Comparison of ENCODE assay signal across 10 cellular contexts in the genomic region with DNA sequence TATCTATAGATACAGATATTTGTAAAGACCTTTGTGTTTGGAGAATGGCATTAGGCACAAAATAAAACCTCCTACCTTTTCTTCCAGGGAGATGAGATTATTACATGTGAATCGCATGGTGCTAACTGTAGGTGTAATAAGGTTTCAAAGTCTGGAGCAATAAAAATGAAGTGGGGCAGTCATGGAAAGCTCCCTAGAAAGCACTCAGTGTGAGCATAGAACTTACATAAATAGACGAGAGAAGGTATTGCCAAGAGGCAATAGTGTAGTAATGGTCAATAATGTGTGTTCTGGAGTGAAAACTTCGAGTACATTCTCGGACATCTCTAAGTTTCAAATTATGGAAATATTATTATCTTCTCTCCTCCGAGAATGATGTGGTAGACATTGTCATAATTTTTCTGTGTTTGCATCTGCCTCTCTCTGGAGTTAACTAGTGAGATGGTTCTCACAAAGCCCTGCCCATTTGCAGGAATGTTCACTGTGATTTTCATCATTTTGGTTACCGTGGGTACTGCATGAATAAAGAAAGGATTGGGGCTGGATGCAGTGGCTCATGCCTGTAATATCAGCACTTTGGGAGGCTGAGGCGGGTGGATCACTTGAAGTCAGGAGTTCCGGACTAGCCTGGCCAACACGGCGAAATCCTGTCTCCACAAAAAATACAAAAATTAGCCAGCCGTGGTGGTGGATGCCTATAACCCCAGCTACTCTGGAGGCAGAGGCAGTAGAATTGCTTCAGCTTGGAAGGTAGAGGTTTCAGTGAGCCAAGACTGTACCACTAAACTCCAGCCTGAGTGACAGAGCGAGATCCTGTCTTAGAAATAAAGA. TPM values are rescaled to one million over a fixed set of nuclear protein-coding genes. Genes with fewer than 3 reads are reported as not detected.
DNase-seq lines count a peak whose midpoint lies in the region; ATAC-seq and TF ChIP-seq lines count a peak whose summit lies in the region.
"Had no signal": no experiment of that assay in that cellular context is flagged by ENCODE, and none has a peak within 500 bp of the region (broad histone marks: within the 10 kb centered on the region; RNA-seq: fewer than 3 reads in every experiment).

No MANE protein-coding gene starts in this region.

- no peaks in the 10 kb centered on the region for H3K27me3 Mint-ChIP-seq in CD4-positive, alpha-beta memory T cell
- peaks cover 8% of the 10 kb centered on the region for H3K27me3 Mint-ChIP-seq in endodermal cell (ENCODE audit: insufficient read depth)

- CTCF ChIA-PET in CD4-positive, alpha-beta memory T cell (lab: Charles Lee; ENCODE audit: partially characterized antibody) = interaction anchor here (1.2 kb wide), 1 partner anchor 9 kb away, joined by 3 read pairs; no protein-coding TSS in a partner anchor

- no peak overlapping the region for H3K4me3 Mint-ChIP-seq in CD4-positive, alpha-beta memory T cell
- H3K4me3 Mint-ChIP-seq in endodermal cell = no peak overlapping the region

- no peak overlapping the region for H3K27ac ChIP-seq in CD4-positive, alpha-beta memory T cell (ENCODE audit: low read depth, low read length)
- H3K27ac ChIP-seq in endodermal cell (ENCODE audit: low read depth, low read length) = peak overlapping the region; percentile 56

- H3K36me3 ChIP-seq in CD4-positive, alpha-beta memory T cell (ENCODE audit: insufficient read depth, low read length) = peaks cover 43% of the 10 kb centered on the region
- peaks cover 37% of the 10 kb centered on the region for H3K36me3 ChIP-seq in endodermal cell (ENCODE audit: control insufficient read depth, insufficient read depth, low read length)

- ATAC-seq in HG03095 (IDR thresholded peaks at IDR 0.05; ENCODE audit: unreplicated experiment) = no peak
- ATAC-seq: HCT116, left lobe of liver had no signal

- no peak for DNase-seq in CD4-positive, alpha-beta memory T cell
- DNase-seq in RPMI7951 (ENCODE audit: low read depth) = peak; percentile 89
- DNase-seq in endodermal cell = no peak
- peak; percentile 62 for DNase-seq in myocyte (ENCODE audit: low read depth)
- DNase-seq in activated effector memory CD4-positive, alpha-beta T cell treated with Interleukin-2 at 50 U/mL for 16 hours = no peak
- DNase-seq in iPS-NIHi7 (ENCODE audit: extremely low spot score) = no peak
- no peak for DNase-seq in NCI-H1436 treated with DMSO at 0.1 percent for 48 hours (lab: John Stamatoyannopoulos, UW)

- H3K27me3 ChIP-seq in CD4-positive, alpha-beta memory T cell (ENCODE audit: insufficient read depth, low read length) = no peaks in the 10 kb centered on the region
- H3K27me3 ChIP-seq in endodermal cell (ENCODE audit: control insufficient read depth, insufficient read depth, low read length, poor library complexity, severe bottlenecking) = no peaks in the 10 kb centered on the region

- H3K4me1 ChIP-seq in CD4-positive, alpha-beta memory T cell (ENCODE audit: insufficient read depth, low read length) = peaks cover 26% of the 10 kb centered on the region
- no peaks in the 10 kb centered on the region for H3K4me1 ChIP-seq in endodermal cell (ENCODE audit: control insufficient read depth, insufficient read depth, low read length)

- no peaks in the 10 kb centered on the region for H3K9me3 ChIP-seq in CD4-positive, alpha-beta memory T cell (ENCODE audit: control insufficient read depth in 1 of 2, low read length in 2 of 2)
- no peaks in the 10 kb centered on the region for H3K9me3 ChIP-seq in endodermal cell (ENCODE audit: control insufficient read depth, low read length)

- peaks cover 20 to 39% (median 28%) of the 10 kb centered on the region in 4 donors for H3K4me1 Mint-ChIP-seq in CD4-positive, alpha-beta memory T cell
- H3K4me1 Mint-ChIP-seq in endodermal cell = no peaks in the 10 kb centered on the region

- intact Hi-C loops in CD4-positive, alpha-beta memory T cell (cut with micrococcal nuclease) = no loop called here

- no peak overlapping the region for H3K4me3 ChIP-seq in CD4-positive, alpha-beta memory T cell (ENCODE audit: low read length in 2 of 2)
- no peak overlapping the region for H3K4me3 ChIP-seq in endodermal cell (ENCODE audit: low read length)

- H3K27ac Mint-ChIP-seq in CD4-positive, alpha-beta memory T cell = peak overlapping the region; percentile 29 to 99 (median 68)
- H3K27ac Mint-ChIP-seq in endodermal cell = no peak overlapping the region

- H3K36me3 Mint-ChIP-seq in CD4-positive, alpha-beta memory T cell = peaks cover 39 to 51% of the 10 kb centered on the region in 2 donors
- H3K36me3 Mint-ChIP-seq in endodermal cell (ENCODE audit: low read depth) = peaks cover 11% of the 10 kb centered on the region

- no peak overlapping the region for H3K9ac ChIP-seq in endodermal cell (ENCODE audit: extremely low read depth, low read length, poor library complexity, severe bottlenecking)

- no peaks in the 10 kb centered on the region for H3K9me3 Mint-ChIP-seq in CD4-positive, alpha-beta memory T cell
- no peaks in the 10 kb centered on the region for H3K9me3 Mint-ChIP-seq in endodermal cell

- POLR2A ChIA-PET in CD4-positive, alpha-beta memory T cell (lab: Charles Lee; ENCODE audit: partially characterized antibody) = interaction anchor here (1.1 to 15.7 kb wide), 5 partner anchors 10 to 422 kb away, joined by 3 to 483 read pairs (median 5); a partner anchor contains a TSS

- no peak for TF ChIP-seq CTCF in endodermal cell (conservative IDR thresholded peaks at IDR 0.05)

- WGBS in endodermal cell (ENCODE audit: insufficient coverage in 1 of 2, insufficient read length in 1 of 2), 2 experiments = 81 to 87% methylated on average over 6 to 12 of the region's 12 CpGs

RNA-seq across cellular contexts. Expression of a gene that starts 10.6 kb away (rescaled TPM):
- total RNA-seq in CD4-positive, alpha-beta memory T cell = 100 to 1,000 TPM; 657 to 677 TPM
- 100 to 1,000 TPM; 309 to 696 TPM for polyA plus RNA-seq in CD4-positive, alpha-beta memory T cell
- 11,641 and 12,249 TPM in 2 replicates for total RNA-seq in RPMI7951 (2014; rRNA removed; shearing (Covaris generic))
- total RNA-seq in endodermal cell = 100 to 1,000 TPM in 1 of 2 donors, 10 to 100 TPM in 1; 84.3 to 155 TPM
- 2,565 TPM for polyA plus RNA-seq in endodermal cell (2013, experiment 1 of 2)
- polyA plus RNA-seq in endodermal cell (2013, experiment 2 of 2) = 2,676 TPM
- 1,826 and 1,896 TPM in 2 replicates for total RNA-seq in myocyte
- polyA plus RNA-seq in myocyte (2012) = 2,428 TPM

RNA-seq across cellular contexts. Expression of a gene that starts 37.2 kb away (rescaled TPM):
- total RNA-seq in CD4-positive, alpha-beta memory T cell = 10 to 100 TPM; 20.2 to 21.3 TPM
- 1 to 10 TPM; 7.3 to 8.2 TPM for polyA plus RNA-seq in CD4-positive, alpha-beta memory T cell
- 9.9 and 18.1 TPM in 2 replicates for total RNA-seq in RPMI7951 (2014; rRNA removed; shearing (Covaris generic))
- total RNA-seq in endodermal cell = 10 to 100 TPM in 1 of 2 donors, 1 to 10 TPM in 1; 8.1 to 13.0 TPM
- 19.4 TPM for polyA plus RNA-seq in endodermal cell (2013, experiment 1 of 2)
- 19.0 TPM for polyA plus RNA-seq in endodermal cell (2013, experiment 2 of 2)
- 2.6 and 5.4 TPM in 2 replicates for total RNA-seq in myocyte
- polyA plus RNA-seq in myocyte (2012) = 2.1 TPM

Comparison
In these comparisons a context has a peak if more than half of its experiments do, and no peak if none do; other contexts are left out.
1. DNase-seq: peak in RPMI7951 (single experiment) and myocyte (single experiment); none in CD4-positive, alpha-beta memory T cell (0 of 5), endodermal cell (single experiment), activated effector memory CD4-positive, alpha-beta T cell treated with Interleukin-2 at 50 U/mL for 16 hours (single experiment), iPS-NIHi7 (single experiment) and NCI-H1436 treated with DMSO at 0.1 percent for 48 hours (single experiment).
2. RNA of a gene that starts 10.6 kb away (total RNA-seq): 11,641 to 12,249 TPM in RPMI7951, 1,826 to 1,896 TPM in myocyte and 657 to 677 TPM in CD4-positive, alpha-beta memory T cell; 84.3 to 155 TPM in endodermal cell; every median in the first group is over 4 times any median in the second.